In genomic region chr22:28741758-28742561, GRCh38 we compare ENCODE assay signal across 8 cellular contexts. TPM values are rescaled to one million over a fixed set of nuclear protein-coding genes. Genes with fewer than 3 reads are reported as not detected.
A peak's percentile ranks its signal among the peaks of the same experiment; 100 is the strongest.
DNase-seq lines count a peak whose midpoint lies in the region; ATAC-seq, FAIRE-seq and TF ChIP-seq lines count a peak whose summit lies in the region.

CHEK2 (minus strand) TSS chr22:28741820; CDS start chr22:28734721, 7,099 bp downstream.
A gene with protein sequence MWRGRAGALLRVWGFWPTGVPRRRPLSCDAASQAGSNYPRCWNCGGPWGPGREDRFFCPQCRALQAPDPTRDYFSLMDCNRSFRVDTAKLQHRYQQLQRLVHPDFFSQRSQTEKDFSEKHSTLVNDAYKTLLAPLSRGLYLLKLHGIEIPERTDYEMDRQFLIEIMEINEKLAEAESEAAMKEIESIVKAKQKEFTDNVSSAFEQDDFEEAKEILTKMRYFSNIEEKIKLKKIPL (plus strand): TSS chr22:28742039. CDS start chr22:28742096, 57 bp downstream.

- peak; percentile 99 for DNase-seq in GM12865 (ENCODE audit: low read depth)
- peak; percentile 92 to 98 (median 93) for DNase-seq in NCI-H1417 (lab: John Stamatoyannopoulos, UW)
- peak; percentile 79 to 89 for DNase-seq in SW 1271 (lab: John Stamatoyannopoulos, UW)
- peak; percentile 99 for DNase-seq in adipocyte (ENCODE audit: low read depth)
- DNase-seq in Right ventricle myocardium superior: peak; percentile 99
- peak; percentile 90 to 99 (median 98) for DNase-seq in pancreas
- DNase-seq in tibial artery: peak; percentile 99

- H3K4me3 ChIP-seq in GM12865 (ENCODE audit: low read depth, low read length) (peak within 1 kb of the TSS; percentile 91), adipocyte (ENCODE audit: low read length) (peak within 1 kb of the TSS; percentile 99), pancreas (peak within 1 kb of the TSS; percentile 71 to 97 (median 96)), tibial artery (peak within 1 kb of the TSS; percentile 73 to 99)

- H3K27me3 ChIP-seq in adipocyte (replicated peaks; ENCODE audit: control insufficient read depth, insufficient read depth, low read length) (no peaks in the 10 kb centered on the region), pancreas (no peaks in the 10 kb centered on the region), tibial artery (no peaks in the 10 kb centered on the region)

- peak within 1 kb of the TSS; percentile 100 for H3K9ac ChIP-seq in adipocyte (ENCODE audit: low read length)

- H3K4me1 ChIP-seq in adipocyte (ENCODE audit: control insufficient read depth, insufficient read depth, low read length): peaks cover 12% of the 10 kb centered on the region
- H3K4me1 ChIP-seq in pancreas: peaks cover 0 to 7% (median 4%) of the 10 kb centered on the region in 3 donors
- peaks cover 0 to 13% (median 11%) of the 10 kb centered on the region in 4 donors for H3K4me1 ChIP-seq in tibial artery

- H3K27ac ChIP-seq in pancreas: peak within 1 kb of the TSS; percentile 77 to 98 (median 97)
- peak within 1 kb of the TSS; percentile 97 to 100 for H3K27ac ChIP-seq in tibial artery

- peaks cover 23% of the 10 kb centered on the region for H3K36me3 ChIP-seq in adipocyte (ENCODE audit: control insufficient read depth, insufficient read depth, low read length, severe bottlenecking)
- H3K36me3 ChIP-seq in pancreas: peaks cover 0 to 18% (median 6%) of the 10 kb centered on the region in 3 donors
- H3K36me3 ChIP-seq in tibial artery: peaks cover 5 to 34% (median 33%) of the 10 kb centered on the region in 3 donors

- WGBS in pancreas, 2 donors: 0% methylated on average over 56 of the region's 56 CpGs

- H3K9me3 ChIP-seq in adipocyte (ENCODE audit: control insufficient read depth, low read length) (no peaks in the 10 kb centered on the region), pancreas (no peaks in the 10 kb centered on the region), tibial artery (no peaks in the 10 kb centered on the region)

- FAIRE-seq in pancreas (lab: Jason Lieb, UNC): peak; percentile 84

- ATAC-seq in HG02759 (IDR thresholded peaks at IDR 0.05; ENCODE audit: unreplicated experiment) (peak; percentile 93), Right ventricle myocardium superior (ENCODE audit: poor library complexity) (peak; percentile 99), pancreas (peak; percentile 95 to 98 (median 98))

- intact Hi-C loops in Right ventricle myocardium superior (cut with DNase I): loop anchor here (2.0 kb wide), 1 partner anchor 57 kb away; no protein-coding TSS in a partner anchor
- intact Hi-C loops in pancreas (cut with DNase I): no loop called here
- intact Hi-C loops in tibial artery (cut with DNase I; ENCODE audit: low total_unique reads): loop anchor here (10.0 kb wide), 2 partner anchors 53 to 57 kb away; no protein-coding TSS in a partner anchor

- TF ChIP-seq CTCF in GM12865 (IDR thresholded peaks at IDR 0.05; ENCODE audit: insufficient read depth, low read depth, low read length, missing control alignments): no peak
- TF ChIP-seq CTCF in pancreas (IDR thresholded peaks at IDR 0.05): no peak
- TF ChIP-seq CTCF in tibial artery (IDR thresholded peaks at IDR 0.05): no peak

RNA-seq across cellular contexts. Expression of gene CHEK2, which starts in this region (rescaled TPM):
- total RNA-seq in Right ventricle myocardium superior (2.4 TPM), pancreas (1 to 10 TPM in 5 of 6 donors, under 1 TPM in 1; 0.83 to 4.6 (median 2.3) TPM)
- 1 to 10 TPM; 3.2 to 4.0 TPM for polyA plus RNA-seq in pancreas

RNA-seq across cellular contexts. Expression of the second gene that starts in this region (rescaled TPM):
- total RNA-seq in Right ventricle myocardium superior (9.3 TPM), pancreas (1 to 10 TPM; 7.0 to 9.3 (median 7.8) TPM)
- 10 to 100 TPM; 14.1 to 17.7 TPM for polyA plus RNA-seq in pancreas

Comparison
In these comparisons a context has a peak if more than half of its experiments do, and no peak if none do; other contexts are left out.
1. Peak in every context shown above with its lines: DNase-seq, ATAC-seq, H3K4me3 ChIP-seq and H3K27ac ChIP-seq.
2. intact Hi-C loops: an anchor here in Right ventricle myocardium superior (2.0 kb wide) and tibial artery (10.0 kb wide); none called in pancreas.